ENCODE assay signal across 12 cellular contexts in genomic region chr1:59831529-59831928, GRCh38.
"Had no signal": no experiment of that assay in that cellular context is flagged by ENCODE, and none has a peak within 500 bp of the region (broad histone marks: within the 10 kb centered on the region; RNA-seq: fewer than 3 reads in every experiment).

No MANE protein-coding gene starts in this region.

- H3K4me3 Mint-ChIP-seq: activated naive CD4-positive, alpha-beta T cell treated with anti-CD3 and anti-CD28 coated beads, Interleukin-2, amount 50 U/mL, for 24 hours; brain; endodermal cell; nephron; T-helper 2 cell treated with Interferon-gamma antibody and Interleukin-4, amounts not matched to agents 5 μg/mL and 100 μg/mL, for 36 hours had no signal

- H3K27me3 Mint-ChIP-seq: activated naive CD4-positive, alpha-beta T cell treated with anti-CD3 and anti-CD28 coated beads, Interleukin-2, amount 50 U/mL, for 24 hours had no signal

- DNase-seq: amygdala; dermis blood vessel endothelial cell; endodermal cell; stimulated activated CD4-positive, alpha-beta T cell treated with anti-CD3 and anti-CD28 coated beads, Interleukin-4, amount 100 ng/mL, for 1 hour; stimulated activated CD8-positive, alpha-beta memory T cell treated with anti-CD3 and anti-CD28 coated beads, Interleukin-4, amount 100 ng/mL, for 48 hours; stimulated activated naive CD8-positive, alpha-beta T cell treated with anti-CD3 and anti-CD28 coated beads, Interleukin-15, Interleukin-2, amounts not matched to agents 100 U/mL and 50 U/mL, for 24 hours had no signal

- H3K27ac Mint-ChIP-seq: activated naive CD4-positive, alpha-beta T cell treated with anti-CD3 and anti-CD28 coated beads, Interleukin-2, amount 50 U/mL, for 24 hours; activated T-helper 2 cell treated with anti-CD3 and anti-CD28 coated beads, Interferon-gamma antibody, Interleukin-2, Interleukin-4, amounts not matched to agents 10 μg/mL and 5 μg/mL and 100 μg/mL, durations not matched to agents 14 hours and 24 hours and 36 hours; brain; endodermal cell; nephron; T-helper 2 cell treated with Interferon-gamma antibody and Interleukin-4, amounts not matched to agents 5 μg/mL and 100 μg/mL, for 36 hours had no signal

- H3K4me1 Mint-ChIP-seq: activated naive CD4-positive, alpha-beta T cell treated with anti-CD3 and anti-CD28 coated beads, Interleukin-2, amount 50 U/mL, for 24 hours; brain; endodermal cell had no signal

- H3K9me3 Mint-ChIP-seq: activated naive CD4-positive, alpha-beta T cell treated with anti-CD3 and anti-CD28 coated beads, Interleukin-2, amount 50 U/mL, for 24 hours; activated T-helper 2 cell treated with anti-CD3 and anti-CD28 coated beads, Interferon-gamma antibody, Interleukin-2, Interleukin-4, amounts not matched to agents 10 μg/mL and 5 μg/mL and 100 μg/mL, durations not matched to agents 14 hours and 24 hours and 36 hours; brain; endodermal cell; nephron; T-helper 2 cell treated with Interferon-gamma antibody and Interleukin-4, amounts not matched to agents 5 μg/mL and 100 μg/mL, for 36 hours had no signal

- FAIRE-seq: urothelium cell line had no signal
